ENCODE assay signal across 13 cellular contexts in genomic region chr20:64222273-64222672, GRCh38. TPM values are rescaled to one million over a fixed set of nuclear protein-coding genes. Genes with fewer than 3 reads are reported as not detected.
DNase-seq lines count a peak whose midpoint lies in the region; ATAC-seq and TF ChIP-seq lines count a peak whose summit lies in the region.
"Had no signal": no experiment of that assay in that cellular context is flagged by ENCODE, and none has a peak within 500 bp of the region (broad histone marks: within the 10 kb centered on the region; RNA-seq: fewer than 3 reads in every experiment).

No MANE protein-coding gene starts in this region.

- H3K27ac Mint-ChIP-seq in activated CD4-positive, alpha-beta T cell treated with anti-CD3 and anti-CD28 coated beads, Interleukin-2, amount 10 ng/mL, durations not matched to agents 24 days and 14 days: no peak overlapping the region

- WGBS in adrenal gland, 4 donors: 40 to 60% (median 44%) methylated on average over 1 to 5 of the region's 5 CpGs
- WGBS in hepatocyte (ENCODE audit: low lambda C conversion rate, missing lambda C conversion rate): 65% methylated on average over 5 of the region's 5 CpGs

- TF ChIP-seq POLR2A in adrenal gland (IDR thresholded peaks at IDR 0.05): peak in 1 of 2 donors; percentile 21

- DNase-seq in HPDE6-E6E7 (ENCODE audit: extremely low spot score) (peak; percentile 93), adrenal gland (peak in 6 of 7 donors; percentile 56 to 80 (median 63)), hepatocyte (ENCODE audit: low spot score) (peak; percentile 27), medulla oblongata (ENCODE audit: extremely low spot score) (no peak)
- DNase-seq in activated CD4-positive, alpha-beta T cell treated with anti-CD3 and anti-CD28 coated beads, Interleukin-2, amount 10 ng/mL, durations not matched to agents 24 days and 14 days: no peak
- DNase-seq: activated CD4-positive, alpha-beta T cell treated with anti-CD3 and anti-CD28 coated beads, Interleukin-2, amount 50 U/mL, for 48 hours; naive B cell; NCI-H2081 treated with DMSO at 0.1 percent for 48 hours had no signal

- no peaks in the 10 kb centered on the region for H3K36me3 ChIP-seq in adrenal gland (replicated peaks in 1 of 2)
- H3K36me3 ChIP-seq in hepatocyte (replicated peaks; ENCODE audit: insufficient read depth, low read depth): no peaks in the 10 kb centered on the region
- no peaks in the 10 kb centered on the region for H3K36me3 ChIP-seq in skeletal muscle tissue (ENCODE audit: control insufficient read depth in 3 of 3, insufficient read depth in 3 of 3, low read length in 3 of 3)
- H3K36me3 ChIP-seq: cardiac muscle cell, suprapubic skin had no signal

- no peak overlapping the region for H2AFZ ChIP-seq in hepatocyte

- no peaks in the 10 kb centered on the region for H3K36me3 Mint-ChIP-seq in activated CD4-positive, alpha-beta T cell treated with anti-CD3 and anti-CD28 coated beads, Interleukin-2, amount 10 ng/mL, durations not matched to agents 24 days and 14 days (ENCODE audit: low read depth)
- H3K36me3 Mint-ChIP-seq: naive B cell had no signal

- no peaks in the 10 kb centered on the region for H4K20me1 ChIP-seq in hepatocyte (ENCODE audit: insufficient read depth, poor library complexity, severe bottlenecking)

- intact Hi-C loops in adrenal gland (cut with DNase I): no loop called here
- intact Hi-C loops in activated CD4-positive, alpha-beta T cell treated with anti-CD3 and anti-CD28 coated beads, Interleukin-2, amount 10 ng/mL, durations not matched to agents 24 days and 14 days (cut with micrococcal nuclease): no loop called here

- H3K79me2 ChIP-seq in hepatocyte: no peaks in the 10 kb centered on the region

- H3K27me3 ChIP-seq in adrenal gland (no peaks in the 10 kb centered on the region), hepatocyte (no peaks in the 10 kb centered on the region), skeletal muscle tissue (ENCODE audit: control insufficient read depth in 3 of 3, insufficient read depth in 3 of 3, low read length in 3 of 3) (peaks cover 3 to 18% (median 6%) of the 10 kb centered on the region in 3 donors)
- H3K27me3 ChIP-seq: cardiac muscle cell had no signal

- H3K27ac ChIP-seq in adrenal gland (peak overlapping the region in 3 of 5 donors; percentile 10 to 67 (median 61)), hepatocyte (peak overlapping the region; percentile 53), skeletal muscle tissue (ENCODE audit: low read depth, low read length) (peak overlapping the region; percentile 21)
- H3K27ac ChIP-seq: cardiac muscle cell, suprapubic skin had no signal

- no peaks in the 10 kb centered on the region for H3K4me1 Mint-ChIP-seq in activated CD4-positive, alpha-beta T cell treated with anti-CD3 and anti-CD28 coated beads, Interleukin-2, amount 10 ng/mL, durations not matched to agents 24 days and 14 days

- TF ChIP-seq CTCF in adrenal gland (IDR thresholded peaks at IDR 0.05) (no peak), hepatocyte (IDR thresholded peaks at IDR 0.05; ENCODE audit: poor library complexity) (no peak)

- H3K9ac ChIP-seq in skeletal muscle tissue (ENCODE audit: low read depth in 1 of 3, low read length in 3 of 3): peak overlapping the region in 1 of 3 donors; percentile 40

- ATAC-seq in GM21390 (IDR thresholded peaks at IDR 0.05; ENCODE audit: unreplicated experiment): no peak

- peaks cover 4% of the 10 kb centered on the region for H3K27me3 Mint-ChIP-seq in activated CD4-positive, alpha-beta T cell treated with anti-CD3 and anti-CD28 coated beads, Interleukin-2, amount 10 ng/mL, durations not matched to agents 24 days and 14 days

- no peaks in the 10 kb centered on the region for H3K9me3 Mint-ChIP-seq in activated CD4-positive, alpha-beta T cell treated with anti-CD3 and anti-CD28 coated beads, Interleukin-2, amount 10 ng/mL, durations not matched to agents 24 days and 14 days
- H3K9me3 Mint-ChIP-seq: naive B cell had no signal

- H3K4me2 ChIP-seq in hepatocyte: no peak overlapping the region

- H3K9me2 ChIP-seq in hepatocyte (replicated peaks; ENCODE audit: insufficient read depth): no peaks in the 10 kb centered on the region

- H3K4me3 ChIP-seq in adrenal gland (no peak overlapping the region), hepatocyte (no peak overlapping the region), skeletal muscle tissue (ENCODE audit: low read length in 3 of 3) (no peak overlapping the region)
- H3K4me3 ChIP-seq: cardiac muscle cell, suprapubic skin had no signal

- H3K9me3 ChIP-seq in adrenal gland (replicated peaks in 1 of 3) (no peaks in the 10 kb centered on the region), hepatocyte (ENCODE audit: low read depth) (no peaks in the 10 kb centered on the region), skeletal muscle tissue (ENCODE audit: control insufficient read depth in 3 of 3, low read length in 3 of 3) (no peaks in the 10 kb centered on the region)
- H3K9me3 ChIP-seq: suprapubic skin had no signal

- H3K4me1 ChIP-seq in adrenal gland (replicated peaks in 1 of 2) (peaks cover 8 to 25% of the 10 kb centered on the region in 2 donors), hepatocyte (ENCODE audit: insufficient read depth) (peaks cover 36% of the 10 kb centered on the region), skeletal muscle tissue (ENCODE audit: control insufficient read depth in 3 of 3, insufficient read depth in 3 of 3, low read length in 3 of 3) (peaks cover 22 to 37% (median 23%) of the 10 kb centered on the region in 3 donors)

- H3K4me3 Mint-ChIP-seq in activated CD4-positive, alpha-beta T cell treated with anti-CD3 and anti-CD28 coated beads, Interleukin-2, amount 10 ng/mL, durations not matched to agents 24 days and 14 days: no peak overlapping the region
- H3K4me3 Mint-ChIP-seq: naive B cell had no signal

RNA-seq across cellular contexts. Expression of gene PCMTD2, which starts 33.3 kb away (rescaled TPM):
- total RNA-seq in adrenal gland (100 to 1,000 TPM in 3 of 8 donors, 10 to 100 TPM in 5; 47.9 to 120 (median 80.3) TPM), hepatocyte (68.4 and 79.2 TPM in 2 replicates), skeletal muscle tissue (36.5 TPM)
- polyA plus RNA-seq in adrenal gland (10 to 100 TPM; 32.0 to 49.3 (median 39.1) TPM), hepatocyte (37.7 and 38.4 TPM in 2 replicates)
- 34.6 TPM in 2 replicates for total RNA-seq in activated CD4-positive, alpha-beta T cell treated with anti-CD3 and anti-CD28 coated beads, Interleukin-2, amount 10 ng/mL, durations not matched to agents 24 days and 14 days

RNA-seq across cellular contexts. Expression of gene MYT1, which starts 58.0 kb away (rescaled TPM):
- total RNA-seq in adrenal gland: 1 to 10 TPM in 7 of 8 donors, under 1 TPM in 1; 0.61 to 6.7 (median 2.5) TPM
- 1 to 10 TPM; 2.4 to 8.5 (median 5.1) TPM for polyA plus RNA-seq in adrenal gland
- total RNA-seq in hepatocyte: 0.03 and 0.08 TPM in 2 replicates
- 0.05 and 0.06 TPM in 2 replicates for polyA plus RNA-seq in hepatocyte
- not detected for total RNA-seq in skeletal muscle tissue
- not detected in 2 replicates for total RNA-seq in activated CD4-positive, alpha-beta T cell treated with anti-CD3 and anti-CD28 coated beads, Interleukin-2, amount 10 ng/mL, durations not matched to agents 24 days and 14 days
- total RNA-seq: T-helper 1 cell treated with Interleukin-12 subunit alpha and Interleukin-12 subunit beta and Interleukin-4 antibody, amounts not matched to agents 30 ng/mL and 1 ng/mL, for 36 hours had no signal

Comparison
In these comparisons a context has a peak if more than half of its experiments do, and no peak if none do; other contexts are left out.
1. DNase-seq: peak in HPDE6-E6E7 (single experiment), adrenal gland (6 of 7) and hepatocyte (single experiment); none in medulla oblongata (single experiment) and activated CD4-positive, alpha-beta T cell treated with anti-CD3 and anti-CD28 coated beads, Interleukin-2, amount 10 ng/mL, durations not matched to agents 24 days and 14 days (single experiment).
2. Peak in every context shown above with its lines, with median percentiles within 50 percentile points of each other: H3K27ac ChIP-seq.